32 cellular contexts compared by ENCODE assay signal in genomic region chr1:183640193-183640592, GRCh38. TPM values are rescaled to one million over a fixed set of nuclear protein-coding genes. Genes with fewer than 3 reads are reported as not detected.
"Had no signal": no experiment of that assay in that cellular context is flagged by ENCODE, and none has a peak within 500 bp of the region (broad histone marks: within the 10 kb centered on the region; RNA-seq: fewer than 3 reads in every experiment).

No MANE protein-coding gene starts in this region.

- H3K36me3 ChIP-seq: brain microvascular endothelial cell had no signal

- H3K27ac ChIP-seq: brain microvascular endothelial cell, KMS-11, RWPE1 had no signal

- H3K27ac Mint-ChIP-seq: activated B cell treated with CpG ODN at 0.5 μM for 24 hours; activated CD4-positive, alpha-beta memory T cell treated with anti-CD3 and anti-CD28 coated beads for 36 hours; activated CD4-positive, alpha-beta T cell treated with anti-CD3 and anti-CD28 coated beads, Interleukin-2, amount 10 ng/mL, durations not matched to agents 7 days and 5 days; activated naive CD4-positive, alpha-beta T cell treated with anti-CD3 and anti-CD28 coated beads, Interleukin-2, amount 50 U/mL, for 72 hours; activated naive CD8-positive, alpha-beta T cell treated with anti-CD3 and anti-CD28 coated beads, Interleukin-2, amount 50 U/mL, for 24 hours; T-helper 17 cell had no signal

- FAIRE-seq: astrocyte had no signal

- DNase-seq: activated B cell treated with CpG ODN at 0.5 μM for 24 hours; activated CD4-positive, alpha-beta memory T cell treated with anti-CD3 and anti-CD28 coated beads for 36 hours; activated CD4-positive, alpha-beta T cell treated with anti-CD3 and anti-CD28 coated beads for 1 hour; activated CD4-positive, alpha-beta T cell treated with anti-CD3 and anti-CD28 coated beads, Interleukin-2, amount 10 ng/mL, durations not matched to agents 7 days and 5 days; activated CD8-positive, alpha-beta memory T cell treated with anti-CD3 and anti-CD28 coated beads for 24 hours; activated effector memory CD4-positive, alpha-beta T cell treated with anti-CD3 and anti-CD28 coated beads, Interleukin-2, amount 50 U/mL, for 16 hours; activated naive CD4-positive, alpha-beta T cell treated with Interleukin-2 at 50 U/mL for 16 hours; activated naive CD8-positive, alpha-beta T cell treated with anti-CD3 and anti-CD28 coated beads, Interleukin-2, amount 50 U/mL, for 24 hours; activated T-cell treated with anti-CD3 and anti-CD28 coated beads, Interleukin-2, amount 50 U/mL, for 4 hours; amygdala; brain microvascular endothelial cell; caudate nucleus; NCI-H1092; NCI-H1417; NCI-H1930; NCI-H2171; NCI-H226; NCI-H526; NCI-H82; NK-92 treated with Interleukin-12 subunit alpha and Interleukin-12 subunit beta, amount 100 ng/mL, for 24 hours; OCI-M1; SHP77 treated with DMSO at 0.1 percent for 48 hours; T-helper 17 cell; T-helper 9 cell had no signal

- H3K4me3 Mint-ChIP-seq: activated B cell treated with CpG ODN at 0.5 μM for 24 hours; activated CD4-positive, alpha-beta memory T cell treated with anti-CD3 and anti-CD28 coated beads for 36 hours; activated CD4-positive, alpha-beta T cell treated with anti-CD3 and anti-CD28 coated beads, Interleukin-2, amount 10 ng/mL, durations not matched to agents 7 days and 5 days; activated naive CD8-positive, alpha-beta T cell treated with anti-CD3 and anti-CD28 coated beads, Interleukin-2, amount 50 U/mL, for 24 hours; activated T-cell treated with anti-CD3 and anti-CD28 coated beads, Interleukin-2, amount 50 U/mL, for 4 hours; T-helper 17 cell had no signal

- H3K27me3 Mint-ChIP-seq: activated B cell treated with CpG ODN at 0.5 μM for 24 hours; activated CD4-positive, alpha-beta memory T cell treated with anti-CD3 and anti-CD28 coated beads for 36 hours; T-helper 17 cell had no signal

- H3K27me3 ChIP-seq: brain microvascular endothelial cell had no signal

- H3K9me3 Mint-ChIP-seq: activated B cell treated with CpG ODN at 0.5 μM for 24 hours; activated CD4-positive, alpha-beta memory T cell treated with anti-CD3 and anti-CD28 coated beads for 36 hours; activated CD4-positive, alpha-beta T cell treated with anti-CD3 and anti-CD28 coated beads, Interleukin-2, amount 10 ng/mL, durations not matched to agents 7 days and 5 days; activated naive CD4-positive, alpha-beta T cell treated with anti-CD3 and anti-CD28 coated beads, Interleukin-2, amount 50 U/mL, for 72 hours; activated naive CD8-positive, alpha-beta T cell treated with anti-CD3 and anti-CD28 coated beads, Interleukin-2, amount 50 U/mL, for 24 hours; activated T-cell treated with anti-CD3 and anti-CD28 coated beads, Interleukin-2, amount 50 U/mL, for 4 hours had no signal

- ATAC-seq: activated naive CD4-positive, alpha-beta T cell treated with anti-CD3 and anti-CD28 coated beads, Interleukin-2, amount 50 U/mL, for 72 hours; activated naive CD8-positive, alpha-beta T cell treated with anti-CD3 and anti-CD28 coated beads, Interleukin-2, amount 50 U/mL, for 24 hours; activated T-cell treated with anti-CD3 and anti-CD28 coated beads, Interleukin-2, amount 50 U/mL, for 4 hours; Panc1; T-helper 17 cell had no signal

RNA-seq across cellular contexts. Expression of gene APOBEC4, which starts 12.9 kb away (rescaled TPM):
- total RNA-seq: activated B cell treated with CpG ODN at 0.5 μM for 24 hours; activated CD4-positive, alpha-beta memory T cell treated with anti-CD3 and anti-CD28 coated beads for 36 hours; activated CD4-positive, alpha-beta T cell treated with anti-CD3 and anti-CD28 coated beads, Interleukin-2, amount 10 ng/mL, durations not matched to agents 7 days and 5 days; activated naive CD4-positive, alpha-beta T cell treated with anti-CD3 and anti-CD28 coated beads, Interleukin-2, amount 50 U/mL, for 72 hours; activated T-cell treated with anti-CD3 and anti-CD28 coated beads, Interleukin-2, amount 50 U/mL, for 4 hours; astrocyte; MCF 10A; NCI-H460; SK-MEL-5; T-helper 17 cell had no signal
